Comparison of ENCODE assay signal across 9 cellular contexts in genomic region chr22:35541254-35541748, GRCh38. TPM values are rescaled to one million over a fixed set of nuclear protein-coding genes. Genes with fewer than 3 reads are reported as not detected.
DNase-seq lines count a peak whose midpoint lies in the region; ATAC-seq and TF ChIP-seq lines count a peak whose summit lies in the region.
"Had no signal": no experiment of that assay in that cellular context is flagged by ENCODE, and none has a peak within 500 bp of the region (broad histone marks: within the 10 kb centered on the region; RNA-seq: fewer than 3 reads in every experiment).

No MANE protein-coding gene starts in this region.

- H3K79me2 ChIP-seq in ACC112 (ENCODE audit: control insufficient read depth, insufficient read depth, low read length, unreplicated experiment) = no peaks in the 10 kb centered on the region
- H3K79me2 ChIP-seq in HCT116 (ENCODE audit: insufficient read depth, low read length) = no peaks in the 10 kb centered on the region

- no peak for TF ChIP-seq CTCF in HCT116 (IDR thresholded peaks at IDR 0.05 in 2 of 3, conservative IDR thresholded peaks at IDR 0.05 in 1 of 3; ENCODE audit: borderline replicate concordance in 1 of 3, insufficient read depth in 1 of 3, low read depth in 2 of 3, low read length in 2 of 3)
- TF ChIP-seq CTCF in GM10248 (IDR thresholded peaks at IDR 0.05; ENCODE audit: control extremely low read depth, extremely low read depth, low read depth, missing control alignments) = no peak

- H3K27me3 ChIP-seq in ACC112 (ENCODE audit: insufficient read depth, low read length) (peaks cover 23% of the 10 kb centered on the region), HCT116 (ENCODE audit: insufficient read depth, low read length) (no peaks in the 10 kb centered on the region), endocrine pancreas (ENCODE audit: control insufficient read depth, insufficient read depth, low read length) (peaks cover 2% of the 10 kb centered on the region)

- peak; percentile 10 for ATAC-seq in HCT116
- ATAC-seq in naive B cell (ENCODE audit: low read depth in 2 of 2) = no peak
- ATAC-seq in GM18907 (IDR thresholded peaks at IDR 0.05; ENCODE audit: unreplicated experiment) = no peak

- H3K27ac Mint-ChIP-seq in naive B cell = peak overlapping the region in 1 of 6 donors; percentile 51
- H3K27ac Mint-ChIP-seq: activated B cell treated with CpG ODN at 0.5 μM for 24 hours had no signal

- peaks cover 45 to 64% (median 57%) of the 10 kb centered on the region in 3 donors for H3K27me3 Mint-ChIP-seq in naive B cell

- RAD21 ChIA-PET in HCT116 (lab: Charles Lee; ENCODE audit: low non-redundant PET in 1 of 2, low total read pairs in 2 of 2, uncharacterized antibody in 2 of 2, unreplicated experiment in 2 of 2) = no interaction called here

- no peaks in the 10 kb centered on the region for H3K9me2 ChIP-seq in HCT116 (ENCODE audit: insufficient read depth)

- peak overlapping the region; percentile 96 for H3K4me2 ChIP-seq in HCT116 (ENCODE audit: low read length)

- BruUV-seq in HCT116 (replicated peaks; lab: Mats Ljungman, UMichigan) = no TSS peak

- CTCF ChIA-PET in HCT116 (lab: Charles Lee) (no interaction called here), GM10248 (lab: Yijun Ruan, JAX) (interaction anchor here (1.0 to 1.4 kb wide), 6 partner anchors 8 to 191 kb away, joined by 3 to 5 read pairs (median 4); no protein-coding TSS in a partner anchor)

- peak overlapping the region in 5 of 8 donors; percentile 38 to 65 (median 55) for H3K4me3 Mint-ChIP-seq in naive B cell

- H2AFZ ChIP-seq in ACC112 (ENCODE audit: low read length, unreplicated experiment) (no peak overlapping the region), HCT116 (ENCODE audit: low read depth, low read length, poor library complexity, severe bottlenecking) (no peak overlapping the region)

- H3K4me1 ChIP-seq in ACC112 (ENCODE audit: control insufficient read depth, insufficient read depth, low read length, unreplicated experiment) (no peaks in the 10 kb centered on the region), HCT116 (ENCODE audit: control insufficient read depth in 1 of 2, insufficient read depth in 2 of 2, low read length in 2 of 2) (peaks cover 23 to 47% of the 10 kb centered on the region in 2 experiments), endocrine pancreas (ENCODE audit: control insufficient read depth, insufficient read depth, low read length) (no peaks in the 10 kb centered on the region)

- POLR2A ChIA-PET in HCT116 (lab: Charles Lee) = interaction anchor here (2.3 kb wide), 1 partner anchor 10 kb away, joined by 5 read pairs; no protein-coding TSS in a partner anchor
- POLR2A ChIA-PET in GM10248 (lab: Yijun Ruan, JAX) = no interaction called here

- H3K9me3 Mint-ChIP-seq in naive B cell = peaks cover 0 to 4% (median 2%) of the 10 kb centered on the region in 7 donors
- H3K9me3 Mint-ChIP-seq: activated B cell treated with CpG ODN at 0.5 μM for 24 hours had no signal

- peaks cover 0 to 8% of the 10 kb centered on the region in 2 donors for H3K36me3 Mint-ChIP-seq in naive B cell

- no peaks in the 10 kb centered on the region for H3K36me3 ChIP-seq in ACC112 (ENCODE audit: insufficient read depth, low read length)
- H3K36me3 ChIP-seq in HCT116 (ENCODE audit: control insufficient read depth in 1 of 2, insufficient read depth in 2 of 2, low read length in 2 of 2) = no peaks in the 10 kb centered on the region
- H3K36me3 ChIP-seq in endocrine pancreas (ENCODE audit: control insufficient read depth, insufficient read depth, low read length) = no peaks in the 10 kb centered on the region

- H3K4me3 ChIP-seq in ACC112 (ENCODE audit: low read depth, low read length) (peak overlapping the region; percentile 73; the same call in 1 of the 2 replicates), HCT116 (replicated peaks in 1 of 2; ENCODE audit: low read depth in 1 of 2, low read length in 2 of 2) (peak overlapping the region; percentile 47 to 64), endocrine pancreas (ENCODE audit: control insufficient read depth, insufficient read depth, low read length) (peak overlapping the region; percentile 37)

- no peaks in the 10 kb centered on the region for H4K20me1 ChIP-seq in HCT116 (ENCODE audit: insufficient read depth)

- H3K9ac ChIP-seq in HCT116 (ENCODE audit: low read length) (peak overlapping the region; percentile 47), endocrine pancreas (ENCODE audit: control insufficient read depth, insufficient read depth, low read length) (peak overlapping the region; percentile 19)

- TF ChIP-seq POLR2A in HCT116 (IDR thresholded peaks at IDR 0.05; ENCODE audit: borderline replicate concordance, extremely low read depth, insufficient read depth, insufficient read length) = no peak

- no peak for TF ChIP-seq RAD21 in HCT116 (IDR thresholded peaks at IDR 0.05; ENCODE audit: low read depth)

- intact Hi-C loops in HCT116 (cut with micrococcal nuclease) = no loop called here

- no peaks in the 10 kb centered on the region for H3K9me3 ChIP-seq in HCT116 (ENCODE audit: control insufficient read depth in 1 of 2, insufficient read depth in 1 of 2, low read depth in 1 of 2, low read length in 2 of 2)
- H3K9me3 ChIP-seq in endocrine pancreas (ENCODE audit: control insufficient read depth, low read length) = no peaks in the 10 kb centered on the region

- H3K27ac ChIP-seq in ACC112 (ENCODE audit: low read depth, low read length) = no peak overlapping the region
- peak overlapping the region; percentile 44; the same call in 1 of the 2 replicates for H3K27ac ChIP-seq in HCT116 (ENCODE audit: low read depth, low read length)

- peaks cover 10 to 20% (median 18%) of the 10 kb centered on the region in 3 donors for H3K4me1 Mint-ChIP-seq in naive B cell

- DNase-seq in HCT116 (ENCODE audit: low read depth, low spot score) (no peak), naive B cell (no peak), activated gamma-delta T cell treated with Interleukin-2 at 50 U/mL for 16 hours (no peak), GM10248 (ENCODE audit: extremely low spot score) (no peak), CD1c-positive myeloid dendritic cell (ENCODE audit: extremely low spot score) (no peak)

TF ChIP-seq in HCT116, 20 proteins besides CTCF, POLR2A, EP300 and RAD21:
- no peak for TF ChIP-seq EZH2phosphoT487 (IDR thresholded peaks at IDR 0.05; ENCODE audit: borderline replicate concordance)
- TF ChIP-seq ELF1 (IDR thresholded peaks at IDR 0.05; ENCODE audit: borderline replicate concordance, low read depth) = no peak
- TF ChIP-seq YY1 (IDR thresholded peaks at IDR 0.05; ENCODE audit: extremely low read depth, insufficient replicate concordance, low read depth, low read length) = no peak
- no peak for TF ChIP-seq SIN3A (IDR thresholded peaks at IDR 0.05; ENCODE audit: low read depth)
- TF ChIP-seq TCF7L2 (IDR thresholded peaks at IDR 0.05; ENCODE audit: borderline replicate concordance, extremely low read depth, insufficient read depth, insufficient read length) = no peak
TF ChIP-seq in HCT116: peak in this region for 0.

RNA-seq across cellular contexts. Expression of gene RASD2, which starts 0.7 kb away (rescaled TPM):
- 2.4 TPM for total RNA-seq in HCT116 (2021; ENCODE audit: unreplicated experiment)
- polyA plus RNA-seq in HCT116 (2012) = 2.2 and 2.5 TPM in 2 replicates
- polyA plus RNA-seq in naive B cell (ENCODE audit: low read depth in 6 of 6) = not detected
- total RNA-seq: activated B cell treated with CpG ODN at 0.5 μM for 24 hours had no signal
